In the genomic region with DNA sequence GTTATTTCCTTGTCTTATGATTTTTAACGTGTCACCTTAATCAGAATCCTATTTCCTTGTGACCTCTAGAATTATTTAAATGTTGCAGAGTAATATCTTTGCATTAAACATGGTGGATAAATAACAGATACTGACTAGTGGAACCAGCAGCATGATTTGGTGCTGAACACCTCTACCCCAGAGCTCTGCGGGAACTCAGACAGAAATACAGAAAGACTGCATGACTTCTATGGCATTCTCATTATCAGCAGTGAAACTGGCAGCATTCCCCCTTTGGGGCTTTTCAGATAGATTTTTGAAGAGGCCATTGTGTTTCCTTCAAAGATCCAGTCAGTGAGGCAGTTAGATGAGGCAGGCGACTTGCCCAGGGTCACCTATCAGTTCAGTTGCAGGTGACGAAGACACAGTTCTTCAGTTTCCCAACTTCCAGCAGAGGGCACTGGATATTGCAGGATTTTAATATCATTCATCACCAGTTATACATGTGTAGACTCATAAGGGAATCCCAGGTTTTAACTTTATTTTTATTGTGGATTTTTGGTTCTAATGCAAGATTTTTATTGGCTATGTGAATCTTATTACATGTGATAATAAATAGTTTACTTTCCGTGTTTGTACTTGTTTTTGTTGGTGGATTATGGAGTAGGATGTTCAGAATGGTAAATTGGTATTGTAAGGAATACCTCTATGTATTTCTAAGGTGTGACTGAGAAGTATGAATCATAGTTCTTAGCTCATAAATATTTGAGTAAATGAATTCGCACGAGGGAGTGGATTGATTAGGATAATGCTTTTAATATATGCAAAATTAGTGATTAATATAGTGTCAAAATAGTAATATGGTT, we compare ENCODE assay signal across 9 cellular contexts.
DNase-seq lines count a peak whose midpoint lies in the region; ATAC-seq and TF ChIP-seq lines count a peak whose summit lies in the region.
"Had no signal": no experiment of that assay in that cellular context is flagged by ENCODE, and none has a peak within 500 bp of the region (broad histone marks: within the 10 kb centered on the region; RNA-seq: fewer than 3 reads in every experiment).

No MANE protein-coding gene starts in this region.

- intact Hi-C loops in activated naive CD4-positive, alpha-beta T cell treated with anti-CD3 and anti-CD28 coated beads for 36 hours (cut with micrococcal nuclease) = loop anchor here (2.0 to 5.0 kb wide), 2 partner anchors 449 to 977 kb away; no protein-coding TSS in a partner anchor
- intact Hi-C loops in heart right ventricle (cut with DNase I) = loop anchor here in 9 of 10 donors (2.0 to 10.0 kb wide), 6 partner anchors 144 to 225 kb away; no protein-coding TSS in a partner anchor
- intact Hi-C loops in upper lobe of right lung (cut with DNase I) = no loop called here

- H3K4me3 ChIP-seq in heart right ventricle (no peak overlapping the region), upper lobe of right lung (no peak overlapping the region), suprapubic skin (no peak overlapping the region)

- TF ChIP-seq EP300 in suprapubic skin (IDR thresholded peaks at IDR 0.05) = no peak

- no peak overlapping the region for H3K4me3 Mint-ChIP-seq in activated naive CD4-positive, alpha-beta T cell treated with anti-CD3 and anti-CD28 coated beads for 36 hours
- H3K4me3 Mint-ChIP-seq: activated B cell treated with CpG ODN at 0.5 μM for 24 hours had no signal

- CTCF ChIA-PET in activated naive CD4-positive, alpha-beta T cell treated with anti-CD3 and anti-CD28 coated beads for 36 hours (lab: Charles Lee) = no interaction called here
- CTCF ChIA-PET in RWPE1 (lab: Yijun Ruan, JAX) = interaction anchor here (0.6 to 0.9 kb wide), 5 partner anchors 28 to 365 kb away, joined by 3 to 4 read pairs (median 3); no protein-coding TSS in a partner anchor

- POLR2A ChIA-PET in RWPE1 (lab: Yijun Ruan, JAX; ENCODE audit: low non-redundant PET) = no interaction called here

- ATAC-seq in heart right ventricle (peak in 5 of 8 donors; percentile 55 to 85 (median 75)), upper lobe of right lung (peak; percentile 52)

- no peaks in the 10 kb centered on the region for H3K4me1 Mint-ChIP-seq in activated naive CD4-positive, alpha-beta T cell treated with anti-CD3 and anti-CD28 coated beads for 36 hours (ENCODE audit: low read depth)
- H3K4me1 Mint-ChIP-seq: activated B cell treated with CpG ODN at 0.5 μM for 24 hours had no signal

- no peaks in the 10 kb centered on the region for H3K27me3 ChIP-seq in heart right ventricle
- no peaks in the 10 kb centered on the region for H3K27me3 ChIP-seq in upper lobe of right lung
- no peaks in the 10 kb centered on the region for H3K27me3 ChIP-seq in suprapubic skin

- H3K9me3 Mint-ChIP-seq in activated naive CD4-positive, alpha-beta T cell treated with anti-CD3 and anti-CD28 coated beads for 36 hours = no peaks in the 10 kb centered on the region
- H3K9me3 Mint-ChIP-seq: activated B cell treated with CpG ODN at 0.5 μM for 24 hours had no signal

- no peak overlapping the region for H3K27ac Mint-ChIP-seq in activated naive CD4-positive, alpha-beta T cell treated with anti-CD3 and anti-CD28 coated beads for 36 hours
- H3K27ac Mint-ChIP-seq: activated B cell treated with CpG ODN at 0.5 μM for 24 hours had no signal

- H3K36me3 Mint-ChIP-seq in activated naive CD4-positive, alpha-beta T cell treated with anti-CD3 and anti-CD28 coated beads for 36 hours (ENCODE audit: low read depth) = no peaks in the 10 kb centered on the region

- H3K9me3 ChIP-seq in heart right ventricle (no peaks in the 10 kb centered on the region), upper lobe of right lung (no peaks in the 10 kb centered on the region), suprapubic skin (no peaks in the 10 kb centered on the region)

- H3K4me1 ChIP-seq in heart right ventricle (peaks cover 0 to 23% (median 14%) of the 10 kb centered on the region in 9 donors), upper lobe of right lung (no peaks in the 10 kb centered on the region), suprapubic skin (no peaks in the 10 kb centered on the region)

- TF ChIP-seq CTCF in RWPE1 (conservative IDR thresholded peaks at IDR 0.05; ENCODE audit: low read depth) (peak; percentile 51; the same call in 1 of the 2 replicates), heart right ventricle (IDR thresholded peaks at IDR 0.05) (peak in 8 of 9 donors; percentile 33 to 81 (median 67)), upper lobe of right lung (IDR thresholded peaks at IDR 0.05) (peak; percentile 55), suprapubic skin (IDR thresholded peaks at IDR 0.05) (peak in 1 of 2 donors; percentile 36)

- H3K27ac ChIP-seq in RWPE1 = no peak overlapping the region
- H3K27ac ChIP-seq in heart right ventricle = no peak overlapping the region
- no peak overlapping the region for H3K27ac ChIP-seq in upper lobe of right lung
- no peak overlapping the region for H3K27ac ChIP-seq in suprapubic skin

- H3K36me3 ChIP-seq in heart right ventricle (peaks cover 0 to 85% (median 20%) of the 10 kb centered on the region in 9 donors), upper lobe of right lung (peaks cover 41% of the 10 kb centered on the region), suprapubic skin (peaks cover 34% of the 10 kb centered on the region)

- TF ChIP-seq POLR2A in suprapubic skin (IDR thresholded peaks at IDR 0.05) = no peak

- H3K27me3 Mint-ChIP-seq in activated naive CD4-positive, alpha-beta T cell treated with anti-CD3 and anti-CD28 coated beads for 36 hours (ENCODE audit: low read depth) = no peaks in the 10 kb centered on the region
- H3K27me3 Mint-ChIP-seq: activated B cell treated with CpG ODN at 0.5 μM for 24 hours had no signal

- peak; percentile 8 for DNase-seq in activated naive CD4-positive, alpha-beta T cell treated with anti-CD3 and anti-CD28 coated beads for 36 hours
- no peak for DNase-seq in activated naive CD4-positive, alpha-beta T cell treated with Interleukin-2 at 50 U/mL for 16 hours
- DNase-seq in RWPE1 (ENCODE audit: low spot score) (peak; percentile 27), heart right ventricle (peak in 1 of 2 donors; percentile 27), upper lobe of right lung (no peak), suprapubic skin (ENCODE audit: low spot score in 2 of 2) (no peak)
- no peak for DNase-seq in activated CD4-positive, CD25-positive, alpha-beta regulatory T cell (lab: John Stamatoyannopoulos, UW)
- DNase-seq in activated naive CD4-positive, alpha-beta T cell (lab: John Stamatoyannopoulos, UW) = no peak
- DNase-seq: activated B cell treated with CpG ODN at 0.5 μM for 24 hours had no signal

- WGBS in heart right ventricle, 2 donors = 56 to 84% methylated on average over 7 of the region's 7 CpGs
- WGBS in suprapubic skin = 77% methylated on average over 7 of the region's 7 CpGs

Comparison
In these comparisons a context has a peak if more than half of its experiments do, and no peak if none do; other contexts are left out.
1. DNase-seq: peak in activated naive CD4-positive, alpha-beta T cell treated with anti-CD3 and anti-CD28 coated beads for 36 hours (single experiment) and RWPE1 (single experiment); none in activated naive CD4-positive, alpha-beta T cell treated with Interleukin-2 at 50 U/mL for 16 hours (single experiment), upper lobe of right lung (single experiment), activated CD4-positive, CD25-positive, alpha-beta regulatory T cell (0 of 4), activated naive CD4-positive, alpha-beta T cell (0 of 4) and suprapubic skin (0 of 2).